Comparison of ENCODE assay signal across 14 cellular contexts in genomic region chr7:55100172-55100961, GRCh38.
DNase-seq lines count a peak whose midpoint lies in the region; ATAC-seq, FAIRE-seq and TF ChIP-seq lines count a peak whose summit lies in the region.
"Had no signal": no experiment of that assay in that cellular context is flagged by ENCODE, and none has a peak within 500 bp of the region (broad histone marks: within the 10 kb centered on the region; RNA-seq: fewer than 3 reads in every experiment).

No MANE protein-coding gene starts in this region.

- CTCF ChIA-PET in HEK293 (lab: Yijun Ruan, JAX) (no interaction called here), GM12878 (lab: Yijun Ruan, JAX) (no interaction called here)

- no TSS peak for BruUV-seq in GM12878 (replicated peaks; lab: Mats Ljungman, UMichigan)

- H3K4me1 ChIP-seq in HEK293 (ENCODE audit: control insufficient read depth, insufficient read depth, low read length) (peaks cover 9% of the 10 kb centered on the region; the same call in 1 of the 2 replicates), GM12878 (ENCODE audit: control insufficient read depth, insufficient read depth, low read length) (no peaks in the 10 kb centered on the region), hepatocyte (ENCODE audit: insufficient read depth) (peaks cover 46% of the 10 kb centered on the region), skeletal muscle satellite cell (ENCODE audit: control insufficient read depth, insufficient read depth, low read length) (peaks cover 46% of the 10 kb centered on the region)

- TF ChIP-seq RAD21 in GM12878 (IDR thresholded peaks at IDR 0.05; ENCODE audit: insufficient read depth, low read depth, low read length), result no peak

- H3K27me3 ChIP-seq in GM12878 (replicated peaks in 1 of 2; ENCODE audit: control insufficient read depth in 2 of 2, insufficient read depth in 2 of 2, low read length in 1 of 2) (peaks cover 0 to 1% of the 10 kb centered on the region in 2 experiments; a peak in 1 of 4 replicates), hepatocyte (no peaks in the 10 kb centered on the region), skeletal muscle satellite cell (ENCODE audit: control insufficient read depth, insufficient read depth, low read length) (no peaks in the 10 kb centered on the region)

- TF ChIP-seq CTCF in HEK293 (tag by site-specific recombination; IDR thresholded peaks at IDR 0.05), result no peak
- TF ChIP-seq CTCF in GM12878 (IDR thresholded peaks at IDR 0.05 in 2 of 3, conservative IDR thresholded peaks at IDR 0.05 in 1 of 3; ENCODE audit: control insufficient read depth in 2 of 3, extremely low read depth in 1 of 3, insufficient read depth in 1 of 3, low read depth in 3 of 3, low read length in 3 of 3), result no peak
- TF ChIP-seq CTCF in hepatocyte (IDR thresholded peaks at IDR 0.05; ENCODE audit: poor library complexity), result no peak

- no peaks in the 10 kb centered on the region for H3K9me3 ChIP-seq in HEK293 (ENCODE audit: control insufficient read depth, insufficient read depth, low read depth, low read length)
- H3K9me3 ChIP-seq in GM12878 (replicated peaks; ENCODE audit: control insufficient read depth, insufficient read depth, low read length), result no peaks in the 10 kb centered on the region
- no peaks in the 10 kb centered on the region for H3K9me3 ChIP-seq in hepatocyte (ENCODE audit: low read depth)
- no peaks in the 10 kb centered on the region for H3K9me3 ChIP-seq in skeletal muscle satellite cell (replicated peaks; ENCODE audit: low read length)

- no peak for FAIRE-seq in GM12878 (lab: Jason Lieb, UNC)
- FAIRE-seq: endothelial cell of umbilical vein, GM12892, H1 had no signal

- in situ Hi-C loops in GM12878 (cut with MboI), result no loop called here

- H3K4me2 ChIP-seq in GM12878 (ENCODE audit: control insufficient read depth, insufficient read depth), result no peak overlapping the region
- peak overlapping the region; percentile 51 for H3K4me2 ChIP-seq in hepatocyte
- H3K4me2 ChIP-seq in skeletal muscle satellite cell (ENCODE audit: low read length), result peak overlapping the region; percentile 12

- H3K9me2 ChIP-seq in hepatocyte (replicated peaks; ENCODE audit: insufficient read depth), result no peaks in the 10 kb centered on the region

- no peak overlapping the region for H3K27ac ChIP-seq in HEK293 (ENCODE audit: extremely low read depth, low read depth, low read length)
- no peak overlapping the region for H3K27ac ChIP-seq in GM12878 (ENCODE audit: control insufficient read depth, insufficient read depth)
- H3K27ac ChIP-seq in hepatocyte, result peak overlapping the region; percentile 48

- no peak for DNase-seq in GM12878 (ENCODE audit: low read depth, low spot score)
- DNase-seq in hepatocyte (ENCODE audit: low spot score), result no peak
- no peak for DNase-seq in NCI-H1930 (lab: John Stamatoyannopoulos, UW)
- no peak for DNase-seq in T-helper 1 cell
- DNase-seq: activated naive CD4-positive, alpha-beta T cell treated with anti-CD3 and anti-CD28 coated beads for 36 hours; CD8-positive, alpha-beta T cell; NCI-H345 had no signal

- H2AFZ ChIP-seq in GM12878 (ENCODE audit: control insufficient read depth, low read depth, low read length), result no peak overlapping the region
- H2AFZ ChIP-seq in hepatocyte, result no peak overlapping the region

- H3K4me3 ChIP-seq in HEK293 (ENCODE audit: low read depth, low read length) (no peak overlapping the region), GM12878 (no peak overlapping the region), hepatocyte (no peak overlapping the region), skeletal muscle satellite cell (ENCODE audit: low read length) (no peak overlapping the region)

- POLR2A ChIA-PET in HEK293 (lab: Yijun Ruan, JAX) (no interaction called here), GM12878 (lab: Charles Lee) (no interaction called here)

- no peak for TF ChIP-seq POLR2A in GM12878 (IDR thresholded peaks at IDR 0.05; ENCODE audit: low read depth, low read length)

- TF ChIP-seq EP300 in GM12878 (IDR thresholded peaks at IDR 0.05; ENCODE audit: borderline replicate concordance in 1 of 2, control insufficient read depth in 1 of 2, low read depth in 2 of 2, low read length in 2 of 2), result no peak

- intact Hi-C loops in GM12878 (cut with micrococcal nuclease; ENCODE audit: unreplicated experiment), result no loop called here

- 37% methylated on average over 15 of the region's 15 CpGs for WGBS in GM12878 (ENCODE audit: insufficient coverage, insufficient replicate concordance, low lambda C conversion rate, missing lambda C conversion rate)
- 64% methylated on average over 15 of the region's 15 CpGs for WGBS in hepatocyte (ENCODE audit: low lambda C conversion rate, missing lambda C conversion rate)

- SMC1A ChIA-PET in GM12878 (lab: Charles Lee; ENCODE audit: uncharacterized antibody, unreplicated experiment), result no interaction called here

- ATAC-seq in GM12878, result peak; percentile 35
- ATAC-seq in GM19035 (IDR thresholded peaks at IDR 0.05; ENCODE audit: unreplicated experiment), result no peak
- ATAC-seq in HG02870 (IDR thresholded peaks at IDR 0.05; ENCODE audit: unreplicated experiment), result no peak
- ATAC-seq: CD8-positive, alpha-beta T cell had no signal

- H4K20me1 ChIP-seq in GM12878 (ENCODE audit: control insufficient read depth, insufficient read depth) (no peaks in the 10 kb centered on the region), hepatocyte (ENCODE audit: insufficient read depth, poor library complexity, severe bottlenecking) (no peaks in the 10 kb centered on the region)

- H3K9ac ChIP-seq in GM12878 (ENCODE audit: control insufficient read depth, insufficient read depth, low read length) (no peak overlapping the region), skeletal muscle satellite cell (ENCODE audit: low read depth, low read length) (no peak overlapping the region)

- no peaks in the 10 kb centered on the region for H3K36me3 ChIP-seq in HEK293 (ENCODE audit: control insufficient read depth in 2 of 2, insufficient read depth in 1 of 2, low read length in 2 of 2)
- H3K36me3 ChIP-seq in GM12878 (ENCODE audit: control insufficient read depth in 2 of 2, insufficient read depth in 2 of 2, low read length in 1 of 2), result no peaks in the 10 kb centered on the region
- no peaks in the 10 kb centered on the region for H3K36me3 ChIP-seq in hepatocyte (replicated peaks; ENCODE audit: insufficient read depth, low read depth)
- peaks cover 14% of the 10 kb centered on the region for H3K36me3 ChIP-seq in skeletal muscle satellite cell (ENCODE audit: insufficient read depth, low read length)

- H3K79me2 ChIP-seq in GM12878 (ENCODE audit: control insufficient read depth, insufficient read depth, low read length), result no peaks in the 10 kb centered on the region
- H3K79me2 ChIP-seq in hepatocyte, result peaks cover 55% of the 10 kb centered on the region

- RAD21 ChIA-PET in GM12878 (lab: Charles Lee; ENCODE audit: unreplicated experiment), result no interaction called here

TF ChIP-seq in HEK293, 187 proteins besides CTCF, POLR2A, EP300 and RAD21 (continues in another document):
- TF ChIP-seq GFI1B (tag by site-specific recombination; IDR thresholded peaks at IDR 0.05) (peak; percentile 64; the same call in 1 of the 2 replicates), ZNF548 (tag by site-specific recombination; IDR thresholded peaks at IDR 0.05) (no peak), ZNF449 (tag by site-specific recombination; IDR thresholded peaks at IDR 0.05) (no peak), OSR2 (tag by site-specific recombination; IDR thresholded peaks at IDR 0.05) (no peak)

TF ChIP-seq in GM12878, 131 proteins besides CTCF, POLR2A, EP300 and RAD21 (continues in another document):
- no peak for TF ChIP-seq ZBTB33 (IDR thresholded peaks at IDR 0.05)
- no peak for TF ChIP-seq POLR2AphosphoS5 (IDR thresholded peaks at IDR 0.05; ENCODE audit: low read length)
- no peak for TF ChIP-seq RCOR1 (conservative IDR thresholded peaks at IDR 0.05; ENCODE audit: low read depth, low read length)
- no peak for TF ChIP-seq HDAC2 (IDR thresholded peaks at IDR 0.05)
- TF ChIP-seq CBX5 (IDR thresholded peaks at IDR 0.05; ENCODE audit: low read depth), result no peak
- no peak for TF ChIP-seq ATF3 (IDR thresholded peaks at IDR 0.05; ENCODE audit: borderline replicate concordance, extremely low read depth, low read depth, low read length)
- no peak for TF ChIP-seq HCFC1 (IDR thresholded peaks at IDR 0.05; ENCODE audit: low read length)
- TF ChIP-seq ZNF24 (IDR thresholded peaks at IDR 0.05), result no peak
- no peak for TF ChIP-seq JUND (IDR thresholded peaks at IDR 0.05; ENCODE audit: low read depth, low read length)
- TF ChIP-seq USF1 (IDR thresholded peaks at IDR 0.05; ENCODE audit: borderline replicate concordance, extremely low read length, insufficient read depth, low read depth, low read length), result no peak
- no peak for TF ChIP-seq BRCA1 (IDR thresholded peaks at IDR 0.05; ENCODE audit: low read depth, low read length)
